ENCODE assay signal across 1 cellular context in the genomic region with DNA sequence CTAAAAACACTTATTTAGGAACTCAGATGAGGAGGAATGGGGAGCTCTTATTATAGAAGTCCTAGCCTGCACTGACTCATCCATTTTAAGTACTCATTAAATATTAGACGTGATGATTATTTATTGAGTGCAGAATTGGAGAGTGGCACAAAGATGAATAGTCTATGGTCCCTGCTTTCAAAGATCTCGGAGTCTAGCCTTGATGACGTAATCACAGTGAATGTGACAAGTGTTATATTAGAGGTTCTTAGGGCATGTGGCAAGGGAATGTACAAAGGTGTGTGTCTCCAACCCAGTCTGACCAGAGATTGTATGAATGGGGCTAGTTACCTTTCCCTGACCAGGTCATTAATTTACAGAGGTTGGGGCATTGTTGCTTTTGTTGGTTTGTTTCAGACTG.
A peak's percentile ranks its signal among the peaks of the same experiment; 100 is the strongest.
TF ChIP-seq lines count a peak whose summit lies in the region.

No MANE protein-coding gene starts in this region.

TF ChIP-seq in K562, 482 proteins besides CTCF, POLR2A, EP300 and RAD21 (continued from another document):
- TF ChIP-seq, protein P1, sequence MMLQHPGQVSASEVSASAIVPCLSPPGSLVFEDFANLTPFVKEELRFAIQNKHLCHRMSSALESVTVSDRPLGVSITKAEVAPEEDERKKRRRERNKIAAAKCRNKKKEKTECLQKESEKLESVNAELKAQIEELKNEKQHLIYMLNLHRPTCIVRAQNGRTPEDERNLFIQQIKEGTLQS (IDR thresholded peaks at IDR 0.05): peak; percentile 86
- TF ChIP-seq, protein P1 (CRISPR knock-in tag; conservative IDR thresholded peaks at IDR 0.05): no peak
- TF ChIP-seq POLR2H (tag; IDR thresholded peaks at IDR 0.05; ENCODE audit: low read depth) (no peak), SMAD1 (IDR thresholded peaks at IDR 0.05; ENCODE audit: low read depth, low read length, partially characterized antibody) (no peak), SIN3B (IDR thresholded peaks at IDR 0.05; ENCODE audit: low read depth) (no peak), PHB2 (IDR thresholded peaks at IDR 0.05; ENCODE audit: low read depth) (no peak), ZNF3 (CRISPR knock-in tag; IDR thresholded peaks at IDR 0.05) (no peak), ZNF699 (CRISPR knock-in tag; IDR thresholded peaks at IDR 0.05; ENCODE audit: insufficient replicate concordance) (no peak), PHF20 (IDR thresholded peaks at IDR 0.05; ENCODE audit: partially characterized antibody) (no peak), CREBBP (IDR thresholded peaks at IDR 0.05; ENCODE audit: low read depth, low read length) (no peak), ATF7 (IDR thresholded peaks at IDR 0.05) (peak; percentile 34; the same call in 1 of the 2 replicates), GABPA (tag; conservative IDR thresholded peaks at IDR 0.05; ENCODE audit: low read depth) (no peak), HMG20A (CRISPR knock-in tag; conservative IDR thresholded peaks at IDR 0.05) (no peak)
- TF ChIP-seq, protein P2, sequence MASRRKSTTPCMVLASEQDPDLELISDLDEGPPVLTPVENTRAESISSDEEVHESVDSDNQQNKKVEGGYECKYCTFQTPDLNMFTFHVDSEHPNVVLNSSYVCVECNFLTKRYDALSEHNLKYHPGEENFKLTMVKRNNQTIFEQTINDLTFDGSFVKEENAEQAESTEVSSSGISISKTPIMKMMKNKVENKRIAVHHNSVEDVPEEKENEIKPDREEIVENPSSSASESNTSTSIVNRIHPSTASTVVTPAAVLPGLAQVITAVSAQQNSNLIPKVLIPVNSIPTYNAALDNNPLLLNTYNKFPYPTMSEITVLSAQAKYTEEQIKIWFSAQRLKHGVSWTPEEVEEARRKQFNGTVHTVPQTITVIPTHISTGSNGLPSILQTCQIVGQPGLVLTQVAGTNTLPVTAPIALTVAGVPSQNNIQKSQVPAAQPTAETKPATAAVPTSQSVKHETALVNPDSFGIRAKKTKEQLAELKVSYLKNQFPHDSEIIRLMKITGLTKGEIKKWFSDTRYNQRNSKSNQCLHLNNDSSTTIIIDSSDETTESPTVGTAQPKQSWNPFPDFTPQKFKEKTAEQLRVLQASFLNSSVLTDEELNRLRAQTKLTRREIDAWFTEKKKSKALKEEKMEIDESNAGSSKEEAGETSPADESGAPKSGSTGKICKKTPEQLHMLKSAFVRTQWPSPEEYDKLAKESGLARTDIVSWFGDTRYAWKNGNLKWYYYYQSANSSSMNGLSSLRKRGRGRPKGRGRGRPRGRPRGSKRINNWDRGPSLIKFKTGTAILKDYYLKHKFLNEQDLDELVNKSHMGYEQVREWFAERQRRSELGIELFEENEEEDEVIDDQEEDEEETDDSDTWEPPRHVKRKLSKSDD (conservative IDR thresholded peaks at IDR 0.05; ENCODE audit: low read length): no peak
- TF ChIP-seq, protein P3, sequence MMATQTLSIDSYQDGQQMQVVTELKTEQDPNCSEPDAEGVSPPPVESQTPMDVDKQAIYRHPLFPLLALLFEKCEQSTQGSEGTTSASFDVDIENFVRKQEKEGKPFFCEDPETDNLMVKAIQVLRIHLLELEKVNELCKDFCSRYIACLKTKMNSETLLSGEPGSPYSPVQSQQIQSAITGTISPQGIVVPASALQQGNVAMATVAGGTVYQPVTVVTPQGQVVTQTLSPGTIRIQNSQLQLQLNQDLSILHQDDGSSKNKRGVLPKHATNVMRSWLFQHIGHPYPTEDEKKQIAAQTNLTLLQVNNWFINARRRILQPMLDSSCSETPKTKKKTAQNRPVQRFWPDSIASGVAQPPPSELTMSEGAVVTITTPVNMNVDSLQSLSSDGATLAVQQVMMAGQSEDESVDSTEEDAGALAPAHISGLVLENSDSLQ (IDR thresholded peaks at IDR 0.05): no peak
